In the genomic region with DNA sequence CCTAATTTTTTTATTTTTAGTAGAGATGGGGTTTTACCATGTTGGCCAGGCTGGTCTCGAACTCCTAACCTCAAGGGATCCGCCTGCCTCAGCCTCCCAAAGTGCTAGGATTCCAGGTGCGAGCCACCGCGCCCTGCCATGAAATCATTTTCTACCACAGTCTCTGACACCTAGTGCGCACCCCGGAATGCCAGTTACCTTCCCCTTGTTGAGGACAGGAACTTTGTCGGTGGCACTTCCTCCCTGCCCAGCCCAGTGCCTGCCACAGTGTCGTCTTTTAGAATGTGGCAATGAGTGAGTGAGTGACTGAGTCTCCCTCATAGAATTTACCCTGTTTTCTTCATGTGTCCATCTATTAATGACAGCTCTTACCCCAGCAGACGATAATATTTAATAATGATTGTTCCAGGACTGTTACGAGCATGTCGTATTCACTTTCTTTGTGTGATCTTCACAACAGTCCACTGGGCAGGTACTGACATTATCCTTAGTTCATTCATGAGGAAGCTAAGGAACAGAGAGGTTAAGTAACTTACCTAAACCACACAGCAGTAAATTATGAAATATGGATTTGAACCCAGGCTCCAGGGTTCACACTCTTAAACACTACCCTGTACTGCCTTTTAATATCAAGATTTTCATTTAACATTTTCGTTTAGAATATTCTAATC, we compare ENCODE assay signal across 1 cellular context.
TF ChIP-seq lines count a peak whose summit lies in the region.

No MANE protein-coding gene starts in this region.

TF ChIP-seq in HepG2, 621 proteins besides CTCF, POLR2A, EP300 and RAD21 (continued from another document):
- TF ChIP-seq, protein P1, sequence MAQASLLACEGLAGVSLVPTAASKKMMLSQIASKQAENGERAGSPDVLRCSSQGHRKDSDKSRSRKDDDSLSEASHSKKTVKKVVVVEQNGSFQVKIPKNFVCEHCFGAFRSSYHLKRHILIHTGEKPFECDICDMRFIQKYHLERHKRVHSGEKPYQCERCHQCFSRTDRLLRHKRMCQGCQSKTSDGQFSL (CRISPR knock-in tag; IDR thresholded peaks at IDR 0.05), result no peak
- TF ChIP-seq POLR2AphosphoS2 (IDR thresholded peaks at IDR 0.05; ENCODE audit: low read depth, low read length) (no peak), ZNF841 (CRISPR knock-in tag; IDR thresholded peaks at IDR 0.05; ENCODE audit: borderline replicate concordance) (no peak), RFX3 (CRISPR knock-in tag; IDR thresholded peaks at IDR 0.05) (no peak), ZFYVE20 (CRISPR knock-in tag; IDR thresholded peaks at IDR 0.05; ENCODE audit: borderline replicate concordance, low read depth) (no peak), CBFB (CRISPR knock-in tag; IDR thresholded peaks at IDR 0.05) (no peak), CHD4 (IDR thresholded peaks at IDR 0.05; ENCODE audit: borderline replicate concordance, low read length) (peak; percentile 73; the same call in 1 of the 2 replicates), NR2F2 (IDR thresholded peaks at IDR 0.05; ENCODE audit: borderline replicate concordance, low read depth) (no peak), ZNF75D (CRISPR knock-in tag; IDR thresholded peaks at IDR 0.05; ENCODE audit: borderline replicate concordance) (0 out of 2 replicates have a peak, but pooled peaks have one; percentile 14), RORA (CRISPR knock-in tag; IDR thresholded peaks at IDR 0.05) (no peak), RFXAP (CRISPR knock-in tag; IDR thresholded peaks at IDR 0.05; ENCODE audit: borderline replicate concordance) (no peak), TRIM24 (CRISPR knock-in tag; IDR thresholded peaks at IDR 0.05) (no peak), SMAD1 (CRISPR knock-in tag; IDR thresholded peaks at IDR 0.05; ENCODE audit: borderline replicate concordance, low read depth) (0 out of 2 replicates have a peak, but pooled peaks have one; percentile 6), NR1H2 (CRISPR knock-in tag; IDR thresholded peaks at IDR 0.05; ENCODE audit: borderline replicate concordance, low read depth) (no peak), ZEB1 (IDR thresholded peaks at IDR 0.05; ENCODE audit: insufficient replicate concordance, low read depth) (no peak), GPN1 (CRISPR knock-in tag; IDR thresholded peaks at IDR 0.05; ENCODE audit: borderline replicate concordance) (no peak), ZNF562 (CRISPR knock-in tag; IDR thresholded peaks at IDR 0.05; ENCODE audit: borderline replicate concordance) (no peak)
- TF ChIP-seq, protein P2, sequence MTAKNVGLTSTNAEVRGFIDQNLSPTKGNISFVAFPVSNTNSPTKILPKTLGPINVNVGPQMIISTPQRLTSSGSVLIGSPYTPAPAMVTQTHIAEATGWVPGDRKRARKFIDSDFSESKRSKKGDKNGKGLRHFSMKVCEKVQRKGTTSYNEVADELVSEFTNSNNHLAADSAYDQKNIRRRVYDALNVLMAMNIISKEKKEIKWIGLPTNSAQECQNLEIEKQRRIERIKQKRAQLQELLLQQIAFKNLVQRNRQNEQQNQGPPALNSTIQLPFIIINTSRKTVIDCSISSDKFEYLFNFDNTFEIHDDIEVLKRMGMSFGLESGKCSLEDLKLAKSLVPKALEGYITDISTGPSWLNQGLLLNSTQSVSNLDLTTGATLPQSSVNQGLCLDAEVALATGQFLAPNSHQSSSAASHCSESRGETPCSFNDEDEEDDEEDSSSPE (CRISPR knock-in tag; IDR thresholded peaks at IDR 0.05), result no peak
- TF ChIP-seq, protein P3, sequence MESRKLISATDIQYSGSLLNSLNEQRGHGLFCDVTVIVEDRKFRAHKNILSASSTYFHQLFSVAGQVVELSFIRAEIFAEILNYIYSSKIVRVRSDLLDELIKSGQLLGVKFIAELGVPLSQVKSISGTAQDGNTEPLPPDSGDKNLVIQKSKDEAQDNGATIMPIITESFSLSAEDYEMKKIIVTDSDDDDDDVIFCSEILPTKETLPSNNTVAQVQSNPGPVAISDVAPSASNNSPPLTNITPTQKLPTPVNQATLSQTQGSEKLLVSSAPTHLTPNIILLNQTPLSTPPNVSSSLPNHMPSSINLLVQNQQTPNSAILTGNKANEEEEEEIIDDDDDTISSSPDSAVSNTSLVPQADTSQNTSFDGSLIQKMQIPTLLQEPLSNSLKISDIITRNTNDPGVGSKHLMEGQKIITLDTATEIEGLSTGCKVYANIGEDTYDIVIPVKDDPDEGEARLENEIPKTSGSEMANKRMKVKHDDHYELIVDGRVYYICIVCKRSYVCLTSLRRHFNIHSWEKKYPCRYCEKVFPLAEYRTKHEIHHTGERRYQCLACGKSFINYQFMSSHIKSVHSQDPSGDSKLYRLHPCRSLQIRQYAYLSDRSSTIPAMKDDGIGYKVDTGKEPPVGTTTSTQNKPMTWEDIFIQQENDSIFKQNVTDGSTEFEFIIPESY (CRISPR knock-in tag; IDR thresholded peaks at IDR 0.05), result 0 out of 2 replicates have a peak, but pooled peaks have one; percentile 18
- TF ChIP-seq, protein P4, sequence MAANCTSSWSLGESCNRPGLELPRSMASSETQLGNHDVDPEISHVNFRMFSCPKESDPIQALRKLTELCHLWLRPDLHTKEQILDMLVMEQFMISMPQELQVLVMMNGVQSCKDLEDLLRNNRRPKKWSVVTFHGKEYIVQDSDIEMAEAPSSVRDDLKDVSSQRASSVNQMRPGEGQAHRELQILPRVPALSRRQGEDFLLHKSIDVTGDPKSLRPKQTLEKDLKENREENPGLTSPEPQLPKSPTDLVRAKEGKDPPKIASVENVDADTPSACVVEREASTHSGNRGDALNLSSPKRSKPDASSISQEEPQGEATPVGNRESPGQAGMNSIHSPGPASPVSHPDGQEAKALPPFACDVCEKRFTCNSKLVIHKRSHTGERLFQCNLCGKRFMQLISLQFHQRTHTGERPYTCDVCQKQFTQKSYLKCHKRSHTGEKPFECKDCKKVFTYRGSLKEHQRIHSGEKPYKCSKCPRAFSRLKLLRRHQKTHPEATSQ (CRISPR knock-in tag; IDR thresholded peaks at IDR 0.05; ENCODE audit: borderline replicate concordance), result no peak
- TF ChIP-seq, protein P5, sequence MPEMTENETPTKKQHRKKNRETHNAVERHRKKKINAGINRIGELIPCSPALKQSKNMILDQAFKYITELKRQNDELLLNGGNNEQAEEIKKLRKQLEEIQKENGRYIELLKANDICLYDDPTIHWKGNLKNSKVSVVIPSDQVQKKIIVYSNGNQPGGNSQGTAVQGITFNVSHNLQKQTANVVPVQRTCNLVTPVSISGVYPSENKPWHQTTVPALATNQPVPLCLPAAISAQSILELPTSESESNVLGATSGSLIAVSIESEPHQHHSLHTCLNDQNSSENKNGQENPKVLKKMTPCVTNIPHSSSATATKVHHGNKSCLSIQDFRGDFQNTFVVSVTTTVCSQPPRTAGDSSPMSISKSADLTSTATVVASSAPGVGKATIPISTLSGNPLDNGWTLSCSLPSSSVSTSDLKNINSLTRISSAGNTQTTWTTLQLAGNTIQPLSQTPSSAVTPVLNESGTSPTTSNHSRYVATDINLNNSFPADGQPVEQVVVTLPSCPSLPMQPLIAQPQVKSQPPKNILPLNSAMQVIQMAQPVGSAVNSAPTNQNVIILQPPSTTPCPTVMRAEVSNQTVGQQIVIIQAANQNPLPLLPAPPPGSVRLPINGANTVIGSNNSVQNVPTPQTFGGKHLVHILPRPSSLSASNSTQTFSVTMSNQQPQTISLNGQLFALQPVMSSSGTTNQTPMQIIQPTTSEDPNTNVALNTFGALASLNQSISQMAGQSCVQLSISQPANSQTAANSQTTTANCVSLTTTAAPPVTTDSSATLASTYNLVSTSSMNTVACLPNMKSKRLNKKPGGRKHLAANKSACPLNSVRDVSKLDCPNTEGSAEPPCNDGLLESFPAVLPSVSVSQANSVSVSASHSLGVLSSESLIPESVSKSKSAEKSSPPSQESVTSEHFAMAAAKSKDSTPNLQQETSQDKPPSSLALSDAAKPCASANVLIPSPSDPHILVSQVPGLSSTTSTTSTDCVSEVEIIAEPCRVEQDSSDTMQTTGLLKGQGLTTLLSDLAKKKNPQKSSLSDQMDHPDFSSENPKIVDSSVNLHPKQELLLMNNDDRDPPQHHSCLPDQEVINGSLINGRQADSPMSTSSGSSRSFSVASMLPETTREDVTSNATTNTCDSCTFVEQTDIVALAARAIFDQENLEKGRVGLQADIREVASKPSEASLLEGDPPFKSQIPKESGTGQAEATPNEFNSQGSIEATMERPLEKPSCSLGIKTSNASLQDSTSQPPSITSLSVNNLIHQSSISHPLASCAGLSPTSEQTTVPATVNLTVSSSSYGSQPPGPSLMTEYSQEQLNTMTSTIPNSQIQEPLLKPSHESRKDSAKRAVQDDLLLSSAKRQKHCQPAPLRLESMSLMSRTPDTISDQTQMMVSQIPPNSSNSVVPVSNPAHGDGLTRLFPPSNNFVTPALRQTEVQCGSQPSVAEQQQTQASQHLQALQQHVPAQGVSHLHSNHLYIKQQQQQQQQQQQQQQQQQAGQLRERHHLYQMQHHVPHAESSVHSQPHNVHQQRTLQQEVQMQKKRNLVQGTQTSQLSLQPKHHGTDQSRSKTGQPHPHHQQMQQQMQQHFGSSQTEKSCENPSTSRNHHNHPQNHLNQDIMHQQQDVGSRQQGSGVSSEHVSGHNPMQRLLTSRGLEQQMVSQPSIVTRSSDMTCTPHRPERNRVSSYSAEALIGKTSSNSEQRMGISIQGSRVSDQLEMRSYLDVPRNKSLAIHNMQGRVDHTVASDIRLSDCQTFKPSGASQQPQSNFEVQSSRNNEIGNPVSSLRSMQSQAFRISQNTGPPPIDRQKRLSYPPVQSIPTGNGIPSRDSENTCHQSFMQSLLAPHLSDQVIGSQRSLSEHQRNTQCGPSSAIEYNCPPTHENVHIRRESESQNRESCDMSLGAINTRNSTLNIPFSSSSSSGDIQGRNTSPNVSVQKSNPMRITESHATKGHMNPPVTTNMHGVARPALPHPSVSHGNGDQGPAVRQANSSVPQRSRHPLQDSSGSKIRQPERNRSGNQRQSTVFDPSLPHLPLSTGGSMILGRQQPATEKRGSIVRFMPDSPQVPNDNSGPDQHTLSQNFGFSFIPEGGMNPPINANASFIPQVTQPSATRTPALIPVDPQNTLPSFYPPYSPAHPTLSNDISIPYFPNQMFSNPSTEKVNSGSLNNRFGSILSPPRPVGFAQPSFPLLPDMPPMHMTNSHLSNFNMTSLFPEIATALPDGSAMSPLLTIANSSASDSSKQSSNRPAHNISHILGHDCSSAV (CRISPR knock-in tag; IDR thresholded peaks at IDR 0.05; ENCODE audit: borderline replicate concordance), result no peak
TF ChIP-seq in HepG2: peak in this region for 10.
